Comparison of ENCODE assay signal across 20 cellular contexts in the genomic region with DNA sequence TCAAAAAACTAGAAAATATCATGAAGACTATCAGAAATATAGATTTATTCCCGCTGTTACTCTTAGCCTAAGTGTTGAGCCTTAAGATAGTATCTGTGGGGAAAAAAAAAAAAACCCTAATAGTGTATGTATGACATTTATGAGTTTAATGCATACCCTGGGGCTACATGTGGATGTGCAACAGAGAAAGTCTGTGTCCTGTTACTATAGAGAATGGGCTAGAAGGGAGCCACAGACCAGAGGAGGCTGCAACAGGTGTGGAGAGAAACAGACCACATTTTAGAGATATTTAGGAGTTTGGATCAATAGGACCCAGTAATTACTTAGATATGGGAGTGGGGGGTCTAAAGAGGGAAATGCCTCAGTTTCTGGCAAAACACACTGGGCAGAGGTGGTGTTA. TPM values are rescaled to one million over a fixed set of nuclear protein-coding genes. Genes with fewer than 3 reads are reported as not detected.
A peak's percentile ranks its signal among the peaks of the same experiment; 100 is the strongest.
DNase-seq lines count a peak whose midpoint lies in the region; ATAC-seq, FAIRE-seq and TF ChIP-seq lines count a peak whose summit lies in the region.
"Had no signal": no experiment of that assay in that cellular context is flagged by ENCODE, and none has a peak within 500 bp of the region (broad histone marks: within the 10 kb centered on the region; RNA-seq: fewer than 3 reads in every experiment).

No MANE protein-coding gene starts in this region.

- H3K4me3 Mint-ChIP-seq in astrocyte (ENCODE audit: unreplicated experiment), result no peak overlapping the region

- H3K4me1 Mint-ChIP-seq in astrocyte (ENCODE audit: low read depth, unreplicated experiment), result peaks cover 33% of the 10 kb centered on the region

- ATAC-seq in GM21526 (IDR thresholded peaks at IDR 0.05; ENCODE audit: low FRiP score, unreplicated experiment) (no peak), HG02973 (IDR thresholded peaks at IDR 0.05; ENCODE audit: unreplicated experiment) (no peak)

- dilution Hi-C loops in keratinocyte (cut with MboI; ENCODE audit: extremely low pct_ligation_motif_present, low sequenced_read_pairs), result no loop called here

- DNase-seq in ELR (ENCODE audit: low read depth) (peak; percentile 20), astrocyte (ENCODE audit: low read depth) (no peak), keratinocyte (ENCODE audit: low read depth, low spot score) (no peak), RCC 7860 (ENCODE audit: low spot score) (no peak), globus pallidus (ENCODE audit: low spot score) (no peak)
- DNase-seq: DMS53, GF-D8, H7, Kasumi-1, MG63, NCI-H1417, NCI-H187, NCI-H446, NCI-H526 had no signal

- no peaks in the 10 kb centered on the region for H3K36me3 ChIP-seq in HUES64 (ENCODE audit: insufficient read depth, low read length)
- no peaks in the 10 kb centered on the region for H3K36me3 ChIP-seq in astrocyte (ENCODE audit: insufficient read depth, low read length)
- H3K36me3 ChIP-seq in keratinocyte (ENCODE audit: control insufficient read depth in 2 of 2, extremely low read depth in 1 of 2, insufficient read depth in 2 of 2, low read length in 2 of 2), result no peaks in the 10 kb centered on the region
- H3K36me3 ChIP-seq: MG63 had no signal

- H4K20me1 ChIP-seq in astrocyte (ENCODE audit: insufficient read depth, low read length) (peaks cover 43% of the 10 kb centered on the region), keratinocyte (ENCODE audit: control insufficient read depth, extremely low read depth, insufficient read depth, low read length) (no peaks in the 10 kb centered on the region)

- peaks cover 5% of the 10 kb centered on the region for H3K36me3 Mint-ChIP-seq in astrocyte (ENCODE audit: low read depth, unreplicated experiment)

- TF ChIP-seq CTCF in astrocyte (IDR thresholded peaks at IDR 0.05; ENCODE audit: insufficient read depth, low read depth, low read length), result no peak
- no peak for TF ChIP-seq CTCF in keratinocyte (optimal IDR thresholded peaks at IDR 0.05 in 1 of 3, IDR thresholded peaks at IDR 0.05 in 1 of 3, conservative IDR thresholded peaks at IDR 0.05 in 1 of 3; ENCODE audit: extremely low read depth in 1 of 3, insufficient read depth in 2 of 3, low read length in 3 of 3)

- 100% methylated on average over 1 of the region's 1 CpG for WGBS in HUES64

- H3K4me2 ChIP-seq in astrocyte (ENCODE audit: low read length), result peak overlapping the region; percentile 52
- H3K4me2 ChIP-seq in keratinocyte (ENCODE audit: control insufficient read depth, extremely low read depth, insufficient read depth, low read depth, low read length), result peak overlapping the region; percentile 63

- peaks cover 73% of the 10 kb centered on the region for H3K79me2 ChIP-seq in astrocyte (ENCODE audit: insufficient read depth, low read length)
- H3K79me2 ChIP-seq in keratinocyte (ENCODE audit: control insufficient read depth, insufficient read depth, low read length), result peaks cover 5% of the 10 kb centered on the region

- H3K9me3 Mint-ChIP-seq in astrocyte (ENCODE audit: unreplicated experiment), result peaks cover 7% of the 10 kb centered on the region

- no peaks in the 10 kb centered on the region for H3K27me3 Mint-ChIP-seq in astrocyte (ENCODE audit: low read depth, unreplicated experiment)

- peak overlapping the region; percentile 90 for H3K27ac Mint-ChIP-seq in astrocyte (ENCODE audit: unreplicated experiment)

- H3K27ac ChIP-seq in HUES64 (ENCODE audit: low read depth, low read length) (peak overlapping the region; percentile 59), astrocyte (ENCODE audit: low read depth, low read length) (peak overlapping the region; percentile 2), keratinocyte (ENCODE audit: control insufficient read depth, insufficient read depth, low read length) (peak overlapping the region; percentile 62)
- H3K27ac ChIP-seq: RWPE1 had no signal

- peaks cover 62% of the 10 kb centered on the region for H3K4me1 ChIP-seq in HUES64 (ENCODE audit: insufficient read depth, low read length)
- H3K4me1 ChIP-seq in astrocyte (ENCODE audit: insufficient read depth, low read length), result peaks cover 23% of the 10 kb centered on the region
- peaks cover 14% of the 10 kb centered on the region for H3K4me1 ChIP-seq in keratinocyte (ENCODE audit: control insufficient read depth, extremely low read depth, insufficient read depth, low read length)

- no peaks in the 10 kb centered on the region for H3K9me3 ChIP-seq in HUES64 (ENCODE audit: insufficient read depth, low read depth, low read length)
- no peaks in the 10 kb centered on the region for H3K9me3 ChIP-seq in astrocyte (ENCODE audit: insufficient read depth, low read depth, low read length)
- no peaks in the 10 kb centered on the region for H3K9me3 ChIP-seq in keratinocyte (ENCODE audit: control insufficient read depth, low read depth, low read length)
- H3K9me3 ChIP-seq: MG63 had no signal

- H3K27me3 ChIP-seq in HUES64 (ENCODE audit: insufficient read depth, low read length), result no peaks in the 10 kb centered on the region
- no peaks in the 10 kb centered on the region for H3K27me3 ChIP-seq in astrocyte (ENCODE audit: insufficient read depth, low read length)
- no peaks in the 10 kb centered on the region for H3K27me3 ChIP-seq in keratinocyte (ENCODE audit: control insufficient read depth, extremely low read depth, insufficient read depth, low read length)
- H3K27me3 ChIP-seq: MG63 had no signal

- H2AFZ ChIP-seq in astrocyte (ENCODE audit: low read depth, low read length), result no peak overlapping the region
- H2AFZ ChIP-seq in keratinocyte (ENCODE audit: control insufficient read depth, low read length), result no peak overlapping the region

- H3K9me1 ChIP-seq in keratinocyte (ENCODE audit: control insufficient read depth, extremely low read depth, insufficient read depth, low read length), result no peaks in the 10 kb centered on the region

- H3K4me3 ChIP-seq in HUES64 (ENCODE audit: low read length), result no peak overlapping the region
- H3K4me3 ChIP-seq in astrocyte (ENCODE audit: insufficient read depth, low read depth, low read length), result no peak overlapping the region
- no peak overlapping the region for H3K4me3 ChIP-seq in keratinocyte (ENCODE audit: control insufficient read depth in 2 of 3, extremely low read depth in 1 of 3, insufficient read depth in 2 of 3, low read depth in 1 of 3, low read length in 3 of 3)
- H3K4me3 ChIP-seq: MG63 had no signal

- H3K9ac ChIP-seq in HUES64 (ENCODE audit: low read depth, low read length) (no peak overlapping the region), astrocyte (ENCODE audit: low read length) (no peak overlapping the region), keratinocyte (ENCODE audit: control insufficient read depth, extremely low read depth, insufficient read depth, low read length) (peak overlapping the region; percentile 11)

- no peak for FAIRE-seq in astrocyte (lab: Jason Lieb, UNC)
- FAIRE-seq in keratinocyte (lab: Jason Lieb, UNC), result no peak
- no peak for FAIRE-seq in RCC 7860 (lab: Jason Lieb, UNC)
- FAIRE-seq: A204.1, D721Med had no signal

RNA-seq across cellular contexts. Expression of gene RNF130, which starts 15.4 kb away (rescaled TPM):
- 46.8 TPM for polyA plus RNA-seq in HUES64 (2013, experiment 1 of 2)
- 64.0 TPM for polyA plus RNA-seq in HUES64 (2013, experiment 2 of 2)
- 28.7 and 29.8 TPM in 2 replicates for total RNA-seq in astrocyte
- polyA plus RNA-seq in keratinocyte, result 15.1 to 20.0 TPM (median 17.5 TPM) in 3 replicates
- polyA plus RNA-seq in keratinocyte (2011; ENCODE audit: low read depth), result 9.3 TPM
- polyA plus RNA-seq in keratinocyte (2011; cell fraction: cytosol; rRNA removed), result 13.7 and 23.8 TPM in 2 replicates
- polyA plus RNA-seq in keratinocyte (2011; cell fraction: nucleus; rRNA removed), result 12.1 and 12.9 TPM in 2 replicates
- polyA plus RNA-seq in keratinocyte (2012; ENCODE audit: low replicate concordance), result 7.4 and 12.0 TPM in 2 replicates
- polyA minus RNA-seq in keratinocyte, result 7.6 to 10.0 TPM (median 9.0 TPM) in 3 replicates
- 10.6 TPM for polyA minus RNA-seq in keratinocyte (2011; cell fraction: cytosol; rRNA and poly(A)+ RNA removed)
- polyA minus RNA-seq in keratinocyte (2011; cell fraction: nucleus; rRNA and poly(A)+ RNA removed), result 4.1 and 14.0 TPM in 2 replicates

Comparison
In these comparisons a context has a peak if more than half of its experiments do, and no peak if none do; other contexts are left out.
1. H3K27ac ChIP-seq: peak in every context shown above with its lines; median percentile 62 in keratinocyte; 59 in HUES64; 2 in astrocyte.